ENCODE assay signal across 18 cellular contexts in the genomic region with DNA sequence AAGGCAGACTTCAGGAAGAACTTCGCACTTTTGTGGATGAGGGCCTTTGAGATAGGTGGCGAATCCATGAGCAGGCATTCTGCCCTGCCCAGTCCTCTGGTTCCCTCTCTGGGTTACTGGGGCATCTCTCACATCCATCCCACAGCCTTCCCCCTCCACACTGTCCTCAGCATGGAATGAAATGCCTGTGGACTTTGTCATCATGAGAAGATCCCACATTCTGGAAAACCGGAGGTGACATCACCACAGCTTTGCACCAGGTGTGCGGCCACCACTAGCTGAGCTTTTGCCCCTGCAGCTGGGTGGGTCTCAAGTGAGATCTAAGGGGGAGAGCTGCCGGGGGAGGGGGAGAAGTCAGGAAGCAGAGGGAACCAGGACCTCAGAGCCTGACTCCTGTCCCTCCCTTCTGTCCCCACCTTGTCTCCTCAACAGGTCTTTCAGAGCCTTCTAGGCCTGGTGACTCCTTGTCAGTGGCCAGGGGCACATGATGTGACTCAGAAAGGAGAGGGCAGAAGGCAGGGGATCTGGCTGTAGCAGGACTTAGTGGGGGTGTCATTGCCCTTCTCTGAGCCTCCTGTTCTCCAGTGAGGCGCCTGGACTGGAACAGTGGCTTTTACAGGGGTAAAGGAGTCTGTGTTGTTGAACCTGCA. TPM values are rescaled to one million over a fixed set of nuclear protein-coding genes. Genes with fewer than 3 reads are reported as not detected.
DNase-seq lines count a peak whose midpoint lies in the region; ATAC-seq, FAIRE-seq and TF ChIP-seq lines count a peak whose summit lies in the region.
"Had no signal": no experiment of that assay in that cellular context is flagged by ENCODE, and none has a peak within 500 bp of the region (broad histone marks: within the 10 kb centered on the region; RNA-seq: fewer than 3 reads in every experiment).

No MANE protein-coding gene starts in this region.

- ATAC-seq in HG02840 (IDR thresholded peaks at IDR 0.05; ENCODE audit: low FRiP score, unreplicated experiment), result no peak
- no peak for ATAC-seq in HG02759 (IDR thresholded peaks at IDR 0.05; ENCODE audit: unreplicated experiment)
- ATAC-seq: activated T-helper 17 cell treated with anti-CD3 and anti-CD28 coated beads, Interleukin-2, amount 50 U/mL, for 72 hours; stimulated activated naive B cell treated with anti-CD40 and anti-IgM and Interleukin-4, amounts not matched to agents 10 μg/mL and 1 μg/mL and 100 μg/mL, for 72 hours; T-cell; WTC11 had no signal

- H3K23ac ChIP-seq in trophoblast cell (ENCODE audit: low read length), result no peak overlapping the region

- no peak overlapping the region for H3K9ac ChIP-seq in trophoblast cell (ENCODE audit: low read length)

- H3K9me3 ChIP-seq in trophoblast cell (ENCODE audit: insufficient read depth, low read depth, low read length), result peaks cover 2% of the 10 kb centered on the region
- H3K9me3 ChIP-seq: spleen, tibial nerve had no signal

- no peak overlapping the region for H3K4me2 ChIP-seq in trophoblast cell (ENCODE audit: low read length)
- H3K4me2 ChIP-seq: PC-9 had no signal

- no peak overlapping the region for H4K91ac ChIP-seq in trophoblast cell (ENCODE audit: low read depth, low read length)

- H3K4me3 ChIP-seq in bronchial epithelial cell (ENCODE audit: low read depth, low read length) (no peak overlapping the region), trophoblast cell (ENCODE audit: low read depth, low read length) (no peak overlapping the region)
- H3K4me3 ChIP-seq: PC-9, spleen, tibial nerve had no signal

- TF ChIP-seq CTCF in bronchial epithelial cell (IDR thresholded peaks at IDR 0.05; ENCODE audit: insufficient read depth, low read length, severe bottlenecking), result no peak

- H3K14ac ChIP-seq in trophoblast cell (ENCODE audit: low read length), result no peak overlapping the region

- FAIRE-seq in HTR-8/SVneo (lab: Jason Lieb, UNC) (peak; percentile 49), bronchial epithelial cell (lab: Jason Lieb, UNC) (peak; percentile 18)
- FAIRE-seq: frontal cortex had no signal

- H3K79me1 ChIP-seq in trophoblast cell (ENCODE audit: low read length), result peaks cover 3% of the 10 kb centered on the region

- H2BK5ac ChIP-seq in trophoblast cell (ENCODE audit: low read depth, low read length, poor library complexity), result no peak overlapping the region

- no peak overlapping the region for H3K18ac ChIP-seq in trophoblast cell (ENCODE audit: low read length)

- H3K79me2 ChIP-seq in trophoblast cell (ENCODE audit: control insufficient read depth, insufficient read depth, low read length, poor library complexity), result no peaks in the 10 kb centered on the region

- H3K4ac ChIP-seq in trophoblast cell (ENCODE audit: low read depth, low read length), result no peak overlapping the region

- no peaks in the 10 kb centered on the region for H3K36me3 ChIP-seq in bronchial epithelial cell (ENCODE audit: control insufficient read depth, insufficient read depth, low read length)
- H3K36me3 ChIP-seq in trophoblast cell (ENCODE audit: control insufficient read depth in 1 of 2, insufficient read depth in 2 of 2, low read length in 2 of 2), result no peaks in the 10 kb centered on the region
- H3K36me3 ChIP-seq: spleen, tibial nerve had no signal

- intact Hi-C loops in posterior vena cava (cut with DNase I), result no loop called here

- no peak overlapping the region for H2AFZ ChIP-seq in trophoblast cell (ENCODE audit: insufficient read depth, low read length, poor library complexity)
- H2AFZ ChIP-seq: PC-9 had no signal

- WGBS in trophoblast cell (ENCODE audit: extremely low coverage, insufficient coverage, insufficient read length), result no CpG with 5 or more reads among the region's 6 CpGs

- H2BK12ac ChIP-seq in trophoblast cell (ENCODE audit: low read length), result peak overlapping the region; percentile 1

- H3K27ac ChIP-seq in trophoblast cell (ENCODE audit: low read depth, low read length), result no peak overlapping the region
- H3K27ac ChIP-seq: PC-9, spleen, tibial nerve had no signal

- H3K27me3 ChIP-seq in bronchial epithelial cell (ENCODE audit: control insufficient read depth, insufficient read depth, low read length), result peaks cover 10% of the 10 kb centered on the region
- H3K27me3 ChIP-seq in trophoblast cell (ENCODE audit: insufficient read depth, low read length), result no peaks in the 10 kb centered on the region

- no peak overlapping the region for H4K12ac ChIP-seq in trophoblast cell (ENCODE audit: low read depth, low read length)

- no peak overlapping the region for H2BK120ac ChIP-seq in trophoblast cell (ENCODE audit: insufficient read depth, low read length, poor library complexity)

- DNase-seq in ELR (ENCODE audit: low read depth) (peak; percentile 61), HTR-8/SVneo (ENCODE audit: insufficient read length, low spot score) (peak; percentile 78), bronchial epithelial cell (ENCODE audit: low read depth) (peak; percentile 3), trophoblast cell (no peak), posterior vena cava (ENCODE audit: low spot score) (no peak)
- DNase-seq: CD4-positive, alpha-beta memory T cell; MM.1S; naive B cell; PC-9; spleen; stimulated activated naive B cell treated with anti-CD40 and anti-IgM and Interleukin-4, amounts not matched to agents 10 μg/mL and 1 μg/mL and 100 μg/mL, for 72 hours; T-cell had no signal

- no peak overlapping the region for H2AK5ac ChIP-seq in trophoblast cell (ENCODE audit: low read length)

- peaks cover 0 to 6% of the 10 kb centered on the region in 2 experiments for H3K4me1 ChIP-seq in trophoblast cell (ENCODE audit: control insufficient read depth in 1 of 2, insufficient read depth in 2 of 2, low read length in 2 of 2)
- H3K4me1 ChIP-seq: spleen had no signal

- no peak overlapping the region for H4K8ac ChIP-seq in trophoblast cell (ENCODE audit: low read depth, low read length)

RNA-seq across cellular contexts. Expression of gene DLX4, which starts 40.0 kb away (rescaled TPM):
- total RNA-seq in bronchial epithelial cell, result not detected in 2 replicates
- polyA plus RNA-seq in trophoblast cell (2013), result 11.8 and 12.7 TPM in 2 replicates
- under 1 TPM in 1 of 2 donors, not detected in 1; 0.19 TPM for total RNA-seq in posterior vena cava
- total RNA-seq: frontal cortex, tibial nerve had no signal

Comparison
In these comparisons a context has a peak if more than half of its experiments do, and no peak if none do; other contexts are left out.
1. DNase-seq: peak in ELR (single experiment), HTR-8/SVneo (single experiment) and bronchial epithelial cell (single experiment); none in trophoblast cell (0 of 2) and posterior vena cava (single experiment).